Comparison of ENCODE assay signal across 9 cellular contexts in the genomic region with DNA sequence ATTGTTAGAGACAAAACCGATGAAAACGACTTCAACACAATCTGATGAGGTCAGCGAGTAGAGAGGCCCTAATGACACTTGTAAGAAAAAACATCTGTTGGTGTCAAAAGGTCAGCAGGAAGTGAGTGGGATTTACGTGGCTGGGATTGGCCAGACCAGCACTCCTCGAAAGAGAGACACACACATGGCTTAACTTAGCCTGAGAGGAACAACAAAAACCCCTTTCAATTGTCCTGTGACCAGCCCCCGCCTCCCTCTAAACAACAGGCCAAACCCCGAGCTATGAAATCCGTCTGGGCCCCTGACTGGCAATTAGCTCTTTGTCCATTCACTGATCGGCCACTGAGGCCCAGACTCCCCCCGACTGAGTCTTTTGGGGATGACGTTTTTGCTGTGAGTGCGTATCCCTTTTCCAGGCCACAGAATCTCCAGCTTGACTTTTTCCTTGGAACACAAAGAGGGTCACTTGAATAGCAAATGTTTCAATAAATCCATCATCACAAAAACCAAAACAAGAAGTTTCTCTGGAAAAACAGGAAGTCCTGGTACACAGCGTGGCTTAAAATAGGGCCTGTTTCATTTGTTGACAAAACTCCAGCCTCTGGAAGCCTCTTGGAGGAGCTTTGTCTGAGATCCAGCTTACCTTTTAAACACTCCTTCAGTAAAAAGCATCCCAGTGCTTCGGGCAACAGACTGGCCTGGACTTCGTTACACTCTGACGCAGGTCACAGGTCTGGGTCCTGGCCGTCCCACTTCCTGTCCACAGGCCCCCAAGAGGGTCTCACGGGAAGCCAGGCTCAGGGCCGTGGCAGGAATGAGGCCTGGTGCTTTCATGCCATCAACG.
DNase-seq lines count a peak whose midpoint lies in the region; ATAC-seq, FAIRE-seq and TF ChIP-seq lines count a peak whose summit lies in the region.
"Had no signal": no experiment of that assay in that cellular context is flagged by ENCODE, and none has a peak within 500 bp of the region (broad histone marks: within the 10 kb centered on the region; RNA-seq: fewer than 3 reads in every experiment).

No MANE protein-coding gene starts in this region.

- H3K27ac Mint-ChIP-seq in activated CD4-positive, alpha-beta T cell treated with anti-CD3 and anti-CD28 coated beads for 36 hours = no peak overlapping the region
- H3K27ac Mint-ChIP-seq: activated naive CD8-positive, alpha-beta T cell treated with anti-CD3 and anti-CD28 coated beads, Interleukin-2, amount 10 ng/mL, durations not matched to agents 7 days and 5 days had no signal

- peak overlapping the region; percentile 83 for H3K27ac ChIP-seq in IMR-90 (ENCODE audit: insufficient read depth, low read length)
- peak overlapping the region; percentile 83 for H3K27ac ChIP-seq in brain microvascular endothelial cell
- peak overlapping the region; percentile 93 to 97 for H3K27ac ChIP-seq in kidney (ENCODE audit: low read depth in 2 of 2, low read length in 2 of 2)
- peak overlapping the region in 16 of 21 experiments; percentile 2 to 86 (median 61) for H3K27ac ChIP-seq in skin epidermis

- DNase-seq in Ammon's horn (ENCODE audit: low spot score) (peak; percentile 95), IMR-90 (peak; percentile 99), brain microvascular endothelial cell (peak; percentile 83), kidney (peak; percentile 85), cerebellum (ENCODE audit: low spot score) (no peak), UCSD-AML1 (lab: John Stamatoyannopoulos, UW; ENCODE audit: unreplicated experiment) (no peak)
- DNase-seq in activated CD4-positive, alpha-beta T cell treated with anti-CD3 and anti-CD28 coated beads for 36 hours = no peak
- DNase-seq: activated naive CD8-positive, alpha-beta T cell treated with anti-CD3 and anti-CD28 coated beads, Interleukin-2, amount 10 ng/mL, durations not matched to agents 7 days and 5 days had no signal

- no peak for TF ChIP-seq RAD21 in IMR-90 (IDR thresholded peaks at IDR 0.05; ENCODE audit: low read length)

- peak overlapping the region; percentile 42 for H3K4me2 ChIP-seq in IMR-90 (ENCODE audit: low read depth, low read length)

- H3K79me1 ChIP-seq in IMR-90 (ENCODE audit: low read depth in 1 of 2, low read length in 2 of 2) = peaks cover 39 to 96% of the 10 kb centered on the region in 2 experiments

- POLR2A ChIA-PET in IMR-90 (lab: Charles Lee; ENCODE audit: unreplicated experiment) = interaction anchor here (0.6 kb wide), 1 partner anchor 495 kb away, joined by 18 read pairs; no protein-coding TSS in a partner anchor
- POLR2A ChIA-PET in activated CD4-positive, alpha-beta T cell treated with anti-CD3 and anti-CD28 coated beads for 36 hours (lab: Charles Lee) = interaction anchor here (0.6 kb wide), 1 partner anchor 526 kb away, joined by 3 read pairs; no protein-coding TSS in a partner anchor

- peaks cover 22% of the 10 kb centered on the region for H3K27me3 Mint-ChIP-seq in activated CD4-positive, alpha-beta T cell treated with anti-CD3 and anti-CD28 coated beads for 36 hours

- H2BK5ac ChIP-seq in IMR-90 (ENCODE audit: low read depth, low read length, poor library complexity, severe bottlenecking) = peak overlapping the region; percentile 44

- H3K56ac ChIP-seq in IMR-90 (ENCODE audit: extremely low read depth, insufficient read depth, low read length) = 0 out of 2 replicates have a peak overlapping the region, but pooled peaks have one; percentile 13

- dilution Hi-C loops in IMR-90 (cut with HindIII; ENCODE audit: low sequenced_read_pairs, unreplicated experiment) = no loop called here

- no peak overlapping the region; the same call in 2 of the 3 replicates for H2BK15ac ChIP-seq in IMR-90 (ENCODE audit: low read depth, low read length)

- TF ChIP-seq CTCF in IMR-90 (conservative IDR thresholded peaks at IDR 0.05; ENCODE audit: low read depth, low read length) (no peak), brain microvascular endothelial cell (IDR thresholded peaks at IDR 0.05; ENCODE audit: low read depth, low read length, missing control alignments) (no peak), kidney (IDR thresholded peaks at IDR 0.05; ENCODE audit: borderline replicate concordance, extremely low read depth, insufficient read depth) (no peak)

- peak overlapping the region; percentile 33 for H2AK5ac ChIP-seq in IMR-90 (ENCODE audit: low read depth, low read length)

- H2BK120ac ChIP-seq in IMR-90 (ENCODE audit: low read depth, low read length) = peak overlapping the region; percentile 54

- CTCF ChIA-PET in IMR-90 (lab: Yijun Ruan, JAX) = interaction anchor here (1.0 kb wide), 1 partner anchor 9 kb away, joined by 4 read pairs; no protein-coding TSS in a partner anchor
- CTCF ChIA-PET in activated CD4-positive, alpha-beta T cell treated with anti-CD3 and anti-CD28 coated beads for 36 hours (lab: Charles Lee) = interaction anchor here (0.6 kb wide), 1 partner anchor 73 kb away, joined by 3 read pairs; no protein-coding TSS in a partner anchor

- peak overlapping the region; percentile 59 for H2AK9ac ChIP-seq in IMR-90 (replicated peaks; ENCODE audit: low read depth, low read length, poor library complexity)

- WGBS in IMR-90 (ENCODE audit: extremely low coverage in 2 of 2, insufficient read length in 1 of 2), 2 experiments = 20% methylated on average over 7 of the region's 20 CpGs; no CpG with 5 or more reads in 1 of the 2 experiments

- H3K14ac ChIP-seq in IMR-90 (replicated peaks; ENCODE audit: low read depth, low read length) = 0 out of 2 replicates have a peak overlapping the region, but pooled peaks have one; percentile 0

- peak overlapping the region; percentile 47 for H4K5ac ChIP-seq in IMR-90 (ENCODE audit: low read depth, low read length)

- in situ Hi-C loops in IMR-90 (cut with MboI; ENCODE audit: low sequenced_read_pairs) = loop anchor here (10.0 kb wide), 1 partner anchor 97 kb away; no protein-coding TSS in a partner anchor
- in situ Hi-C loops in brain microvascular endothelial cell (cut with HindIII; ENCODE audit: low pct_ligation_motif_present, low sequenced_read_pairs) = no loop called here

- H3K4me1 ChIP-seq in IMR-90 (ENCODE audit: control insufficient read depth, insufficient read depth, low read length) (peaks cover 41% of the 10 kb centered on the region), kidney (ENCODE audit: control insufficient read depth in 1 of 2, insufficient read depth in 1 of 2, low read depth in 1 of 2, low read length in 2 of 2) (peaks cover 67 to 70% of the 10 kb centered on the region in 2 donors)

- no peaks in the 10 kb centered on the region for H3K36me3 Mint-ChIP-seq in activated CD4-positive, alpha-beta T cell treated with anti-CD3 and anti-CD28 coated beads for 36 hours (ENCODE audit: low read depth)
- H3K36me3 Mint-ChIP-seq: activated naive CD8-positive, alpha-beta T cell treated with anti-CD3 and anti-CD28 coated beads, Interleukin-2, amount 10 ng/mL, durations not matched to agents 7 days and 5 days had no signal

- intact Hi-C loops in IMR-90 (cut with micrococcal nuclease) (no loop called here), kidney (cut with DNase I) (no loop called here)
- intact Hi-C loops in activated CD4-positive, alpha-beta T cell treated with anti-CD3 and anti-CD28 coated beads for 36 hours (cut with DNase I, micrococcal nuclease) = no loop called here

- peak overlapping the region; percentile 79 for H3K4ac ChIP-seq in IMR-90 (ENCODE audit: low read depth, low read length)

- H3K9ac ChIP-seq in IMR-90 (ENCODE audit: low read depth, low read length) = peak overlapping the region; percentile 33; the same call in 1 of the 2 replicates
- H3K9ac ChIP-seq in kidney (ENCODE audit: low read length in 2 of 2) = peak overlapping the region; percentile 38 to 87

- peaks cover 90% of the 10 kb centered on the region for H4K20me1 ChIP-seq in IMR-90 (ENCODE audit: insufficient read depth, low read length)

- H3K9me1 ChIP-seq in IMR-90 (ENCODE audit: insufficient read depth, low read length) = peaks cover 30% of the 10 kb centered on the region

- peak overlapping the region in 1 of 2 experiments; percentile 63; a peak in 3 of 4 replicates for H4K8ac ChIP-seq in IMR-90 (ENCODE audit: low read depth in 2 of 2, low read length in 2 of 2)

- H4K91ac ChIP-seq in IMR-90 (ENCODE audit: insufficient read depth, low read depth, low read length) = peak overlapping the region; percentile 47

- no peaks in the 10 kb centered on the region for H3K9me3 ChIP-seq in IMR-90 (ENCODE audit: control insufficient read depth, insufficient read depth, low read length)
- no peaks in the 10 kb centered on the region for H3K9me3 ChIP-seq in kidney (ENCODE audit: control insufficient read depth in 1 of 2, low read length in 2 of 2)

- TF ChIP-seq POLR2A in IMR-90 (IDR thresholded peaks at IDR 0.05; ENCODE audit: low read depth, low read length) = no peak

- peak; percentile 78 for ATAC-seq in IMR-90 (ENCODE audit: low read depth)
- no peak for ATAC-seq in activated CD4-positive, alpha-beta T cell treated with anti-CD3 and anti-CD28 coated beads for 36 hours

- no TSS peak for BruUV-seq in IMR-90 (replicated peaks; lab: Mats Ljungman, UMichigan)

- peak overlapping the region; percentile 63; the same call in 1 of the 2 replicates for H3K23ac ChIP-seq in IMR-90 (ENCODE audit: low read depth, low read length)

- no peak overlapping the region for H3K4me3 Mint-ChIP-seq in activated CD4-positive, alpha-beta T cell treated with anti-CD3 and anti-CD28 coated beads for 36 hours
- H3K4me3 Mint-ChIP-seq: activated naive CD8-positive, alpha-beta T cell treated with anti-CD3 and anti-CD28 coated beads, Interleukin-2, amount 10 ng/mL, durations not matched to agents 7 days and 5 days had no signal

- H2BK20ac ChIP-seq in IMR-90 (ENCODE audit: low read depth, low read length) = peak overlapping the region; percentile 1; the same call in 1 of the 2 replicates

- peak overlapping the region; percentile 50; the same call in 1 of the 2 replicates for H3K18ac ChIP-seq in IMR-90 (ENCODE audit: low read depth, low read length)

- H3K4me3 ChIP-seq in IMR-90 (ENCODE audit: insufficient read depth, low read depth, low read length) = no peak overlapping the region
- no peak overlapping the region for H3K4me3 ChIP-seq in brain microvascular endothelial cell (ENCODE audit: low read depth, low read length)
- peak overlapping the region in 1 of 2 donors; percentile 32 for H3K4me3 ChIP-seq in kidney (ENCODE audit: low read length in 2 of 2)
- H3K4me3 ChIP-seq in skin epidermis = no peak overlapping the region

- no peaks in the 10 kb centered on the region for H3K4me1 Mint-ChIP-seq in activated CD4-positive, alpha-beta T cell treated with anti-CD3 and anti-CD28 coated beads for 36 hours
- H3K4me1 Mint-ChIP-seq: activated naive CD8-positive, alpha-beta T cell treated with anti-CD3 and anti-CD28 coated beads, Interleukin-2, amount 10 ng/mL, durations not matched to agents 7 days and 5 days had no signal

- H3K27me3 ChIP-seq in IMR-90 (ENCODE audit: control insufficient read depth, insufficient read depth, low read length) (no peaks in the 10 kb centered on the region), brain microvascular endothelial cell (replicated peaks) (no peaks in the 10 kb centered on the region)

- H3K36me3 ChIP-seq in IMR-90 (ENCODE audit: control insufficient read depth, insufficient read depth, low read length) (no peaks in the 10 kb centered on the region), brain microvascular endothelial cell (replicated peaks) (no peaks in the 10 kb centered on the region), kidney (ENCODE audit: control insufficient read depth in 1 of 2, insufficient read depth in 2 of 2, low read length in 2 of 2) (no peaks in the 10 kb centered on the region)

- H3K9me3 Mint-ChIP-seq in activated CD4-positive, alpha-beta T cell treated with anti-CD3 and anti-CD28 coated beads for 36 hours (ENCODE audit: low read depth) = no peaks in the 10 kb centered on the region
- H3K9me3 Mint-ChIP-seq: activated naive CD8-positive, alpha-beta T cell treated with anti-CD3 and anti-CD28 coated beads, Interleukin-2, amount 10 ng/mL, durations not matched to agents 7 days and 5 days had no signal

- H2AFZ ChIP-seq in IMR-90 (replicated peaks; ENCODE audit: low read length, poor library complexity) = peak overlapping the region; percentile 69

- FAIRE-seq in kidney (lab: Jason Lieb, UNC) = no peak

Comparison
In these comparisons a context has a peak if more than half of its experiments do, and no peak if none do; other contexts are left out.
1. DNase-seq: peak in Ammon's horn (single experiment), IMR-90 (single experiment), brain microvascular endothelial cell (single experiment) and kidney (single experiment); none in cerebellum (single experiment), UCSD-AML1 (single experiment) and activated CD4-positive, alpha-beta T cell treated with anti-CD3 and anti-CD28 coated beads for 36 hours (single experiment).
2. Peak in every context shown above with its lines, with median percentiles within 50 percentile points of each other: H3K27ac ChIP-seq.